ENCODE assay signal across 10 cellular contexts in the genomic region with DNA sequence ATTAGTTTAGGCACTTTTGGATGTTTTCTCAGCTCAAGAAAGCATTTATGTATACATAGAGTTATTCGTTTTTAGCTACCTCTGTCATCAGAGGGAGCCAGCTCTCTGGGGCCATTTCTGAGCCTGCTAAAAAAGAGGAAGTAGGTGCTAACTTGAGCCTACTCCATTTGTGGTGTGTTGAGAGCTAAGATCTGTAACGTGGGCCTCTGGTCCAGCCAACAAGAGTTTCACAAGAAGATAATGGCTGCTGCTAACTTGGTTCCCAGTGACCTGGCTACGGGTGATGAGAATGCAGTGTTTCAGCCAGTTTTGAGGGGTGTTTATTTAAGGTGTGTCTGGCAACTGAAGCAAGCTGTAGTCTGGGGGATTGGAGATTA.
A peak's percentile ranks its signal among the peaks of the same experiment; 100 is the strongest.
DNase-seq lines count a peak whose midpoint lies in the region; ATAC-seq and TF ChIP-seq lines count a peak whose summit lies in the region.
"Had no signal": no experiment of that assay in that cellular context is flagged by ENCODE, and none has a peak within 500 bp of the region (broad histone marks: within the 10 kb centered on the region; RNA-seq: fewer than 3 reads in every experiment).

No MANE protein-coding gene starts in this region.

- DNase-seq in germinal center (ENCODE audit: low spot score) (peak; percentile 53), ecto neural progenitor cell (ENCODE audit: low spot score) (no peak), A172 (ENCODE audit: low spot score) (no peak), NCI-H510A treated with DMSO at 0.1 percent for 48 hours (lab: John Stamatoyannopoulos, UW) (no peak), epidermal melanocyte (ENCODE audit: insufficient read length, low spot score) (no peak)
- DNase-seq: GF-D8, psoas muscle had no signal

- ATAC-seq in GM21786 (IDR thresholded peaks at IDR 0.05; ENCODE audit: unreplicated experiment), result peak; percentile 75
- peak; percentile 80 for ATAC-seq in HG03565 (IDR thresholded peaks at IDR 0.05; ENCODE audit: unreplicated experiment)
- ATAC-seq: psoas muscle had no signal

- TF ChIP-seq POLR2A in GM18526 (IDR thresholded peaks at IDR 0.05; ENCODE audit: extremely low read depth, insufficient read length), result peak; percentile 15
